1 cellular context compared by ENCODE assay signal in genomic region chr19:38684862-38685665, GRCh38.
TF ChIP-seq lines count a peak whose summit lies in the region.

No MANE protein-coding gene starts in this region.

TF ChIP-seq in GM23338, 12 proteins besides CTCF, POLR2A, EP300 and RAD21 (continued from another document):
- TF ChIP-seq ZNF462 (CRISPR knock-in tag; IDR thresholded peaks at IDR 0.05) (no peak), ZNF331 (CRISPR knock-in tag; IDR thresholded peaks at IDR 0.05; ENCODE audit: low read depth) (no peak), CREB1 (CRISPR knock-in tag; IDR thresholded peaks at IDR 0.05; ENCODE audit: low read depth) (no peak)
